8 cellular contexts compared by ENCODE assay signal in genomic region chr1:204445860-204446412, GRCh38. TPM values are rescaled to one million over a fixed set of nuclear protein-coding genes. Genes with fewer than 3 reads are reported as not detected.
DNase-seq lines count a peak whose midpoint lies in the region; ATAC-seq, FAIRE-seq and TF ChIP-seq lines count a peak whose summit lies in the region.

No MANE protein-coding gene starts in this region.

- H3K79me1 ChIP-seq in neuronal stem cell (ENCODE audit: low read depth, low read length), result no peaks in the 10 kb centered on the region

- peak overlapping the region; percentile 29 for H2BK120ac ChIP-seq in neuronal stem cell (ENCODE audit: low read depth, low read length)

- H3K14ac ChIP-seq in neuronal stem cell (ENCODE audit: low read length), result no peak overlapping the region

- no peak overlapping the region for H3K4ac ChIP-seq in neuronal stem cell (ENCODE audit: low read length)

- H3K4me1 ChIP-seq in neuronal stem cell (ENCODE audit: control insufficient read depth in 2 of 2, insufficient read depth in 1 of 2, low read depth in 1 of 2, low read length in 2 of 2), result peaks cover 11 to 19% of the 10 kb centered on the region in 2 donors

- FAIRE-seq in bronchial epithelial cell (lab: Jason Lieb, UNC), result no peak

- no peaks in the 10 kb centered on the region for H3K27me3 ChIP-seq in bronchial epithelial cell (ENCODE audit: control insufficient read depth, insufficient read depth, low read length)
- no peaks in the 10 kb centered on the region for H3K27me3 ChIP-seq in neuronal stem cell (ENCODE audit: control insufficient read depth in 3 of 3, insufficient read depth in 3 of 3, low read depth in 1 of 3, low read length in 3 of 3)

- peaks cover 10% of the 10 kb centered on the region for H3K36me3 ChIP-seq in bronchial epithelial cell (ENCODE audit: control insufficient read depth, insufficient read depth, low read length)
- peaks cover 56 to 97% of the 10 kb centered on the region in 2 donors for H3K36me3 ChIP-seq in neuronal stem cell (replicated peaks in 1 of 2; ENCODE audit: control insufficient read depth in 2 of 2, insufficient read depth in 2 of 2, low read length in 2 of 2)

- ATAC-seq in GM21515 (IDR thresholded peaks at IDR 0.05; ENCODE audit: unreplicated experiment), result no peak
- no peak for ATAC-seq in HG02970 (IDR thresholded peaks at IDR 0.05; ENCODE audit: low FRiP score, unreplicated experiment)

- no peak overlapping the region for H3K4me3 ChIP-seq in bronchial epithelial cell (ENCODE audit: low read depth, low read length)
- no peak overlapping the region for H3K4me3 ChIP-seq in neuronal stem cell (ENCODE audit: low read length in 2 of 2)

- peak overlapping the region; percentile 53 for H4K8ac ChIP-seq in neuronal stem cell (ENCODE audit: low read depth, low read length)

- peak; percentile 63 for TF ChIP-seq CTCF in bronchial epithelial cell (IDR thresholded peaks at IDR 0.05; ENCODE audit: insufficient read depth, low read length, severe bottlenecking)

- no peak overlapping the region for H2BK15ac ChIP-seq in neuronal stem cell (ENCODE audit: low read length)

- H3K23ac ChIP-seq in neuronal stem cell (ENCODE audit: low read depth, low read length, poor library complexity), result peak overlapping the region; percentile 81

- no CpG with 5 or more reads among the region's 11 CpGs for WGBS in neuronal stem cell (ENCODE audit: extremely low coverage in 2 of 2, insufficient read length in 2 of 2, insufficient replicate concordance in 1 of 2), 2 donors

- peak overlapping the region; percentile 72 for H2AK5ac ChIP-seq in neuronal stem cell (ENCODE audit: low read depth, low read length)

- H2BK12ac ChIP-seq in neuronal stem cell (ENCODE audit: low read length), result peak overlapping the region; percentile 43

- H3K27ac ChIP-seq in neuronal stem cell (replicated peaks; ENCODE audit: low read length), result no peak overlapping the region

- H3K9ac ChIP-seq in neuronal stem cell (ENCODE audit: low read depth, low read length, poor library complexity), result no peak overlapping the region

- H2AFZ ChIP-seq in neuronal stem cell (ENCODE audit: low read length), result no peak overlapping the region

- peak overlapping the region; percentile 2 for H3K18ac ChIP-seq in neuronal stem cell (ENCODE audit: low read length)

- no peak overlapping the region for H4K91ac ChIP-seq in neuronal stem cell (ENCODE audit: low read depth, low read length, poor library complexity)

- H3K4me2 ChIP-seq in neuronal stem cell (ENCODE audit: insufficient read depth, low read length, poor library complexity, severe bottlenecking), result no peak overlapping the region

- H3K9me3 ChIP-seq in neuronal stem cell (replicated peaks in 1 of 2; ENCODE audit: control insufficient read depth in 2 of 2, insufficient read depth in 1 of 2, low read depth in 1 of 2, low read length in 2 of 2), result no peaks in the 10 kb centered on the region

- H2BK5ac ChIP-seq in neuronal stem cell (ENCODE audit: low read length), result no peak overlapping the region

- DNase-seq in NCI-H1417 (lab: John Stamatoyannopoulos, UW) (peak in 2 of 3 experiments; percentile 45 to 68), NCI-H1417 treated with DMSO at 0.1 percent for 48 hours (lab: John Stamatoyannopoulos, UW) (no peak), HUDEP-2 (lab: John Stamatoyannopoulos, UW; ENCODE audit: unreplicated experiment in 76 of 76) (peak in 42 of 76 experiments; percentile 5 to 69 (median 26)), T-helper 2 cell (peak; percentile 22 to 66 (median 29)), bronchial epithelial cell (ENCODE audit: low read depth) (no peak), neuronal stem cell (ENCODE audit: low spot score) (no peak)

RNA-seq across cellular contexts. Expression of gene PPP1R15B, which starts 34.3 kb away (rescaled TPM):
- 23.4 and 33.2 TPM in 2 replicates for total RNA-seq in bronchial epithelial cell
- 18.4 TPM for polyA plus RNA-seq in neuronal stem cell (2013, experiment 1 of 2)
- 19.2 TPM for polyA plus RNA-seq in neuronal stem cell (2013, experiment 2 of 2)

RNA-seq across cellular contexts. Expression of gene PIK3C2B, which starts 48.7 kb away (rescaled TPM):
- total RNA-seq in bronchial epithelial cell, result 2.1 and 8.4 TPM in 2 replicates
- 15.3 TPM for polyA plus RNA-seq in neuronal stem cell (2013, experiment 1 of 2)
- polyA plus RNA-seq in neuronal stem cell (2013, experiment 2 of 2), result 16.6 TPM

Comparison
In these comparisons a context has a peak if more than half of its experiments do, and no peak if none do; other contexts are left out.
1. DNase-seq: peak in NCI-H1417 (2 of 3), HUDEP-2 (42 of 76) and T-helper 2 cell (5 of 5); none in NCI-H1417 treated with DMSO at 0.1 percent for 48 hours (single experiment), bronchial epithelial cell (single experiment) and neuronal stem cell (single experiment).